In the genomic region with DNA sequence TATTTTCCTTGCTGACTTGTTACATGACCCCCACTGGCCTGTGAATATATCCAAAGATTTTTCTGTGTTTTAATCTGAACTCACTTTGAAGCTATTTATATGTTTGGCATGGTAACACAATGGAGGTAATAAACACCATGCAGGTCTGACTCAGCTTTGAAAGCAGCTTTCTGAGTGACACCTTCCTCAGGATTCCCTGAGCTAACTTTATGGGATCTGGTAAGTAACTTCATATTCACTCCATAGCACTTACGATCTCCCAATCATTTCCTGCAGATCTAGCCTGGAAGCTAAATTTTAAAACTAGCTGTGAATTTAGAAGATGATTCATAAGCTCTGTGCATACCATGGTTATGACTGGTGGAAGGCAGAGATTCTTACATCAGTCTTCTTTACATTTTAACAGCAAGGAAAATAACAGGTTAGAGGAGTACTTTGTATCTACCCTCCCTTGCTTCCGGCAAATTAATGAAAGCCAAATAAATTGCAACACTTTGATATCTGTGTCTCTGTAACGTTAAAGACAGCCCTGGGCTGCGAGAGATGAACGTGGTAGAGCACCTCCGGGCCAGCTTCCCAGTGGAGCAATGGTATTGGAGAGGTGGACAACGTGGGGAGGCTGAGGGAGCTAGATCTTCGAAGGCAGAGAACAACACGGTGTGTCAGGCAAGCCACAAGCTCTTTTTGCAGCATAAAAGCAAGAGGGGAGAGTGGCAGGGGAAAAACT, we compare ENCODE assay signal across 1 cellular context.
TF ChIP-seq lines count a peak whose summit lies in the region.

No MANE protein-coding gene starts in this region.

TF ChIP-seq in HepG2, 621 proteins besides CTCF, POLR2A, EP300 and RAD21 (continued from another document and continues in another):
- TF ChIP-seq IKZF4 (CRISPR knock-in tag; IDR thresholded peaks at IDR 0.05; ENCODE audit: borderline replicate concordance, low read depth, not compliant biosample characterization) (no peak), ZNF841 (CRISPR knock-in tag; IDR thresholded peaks at IDR 0.05; ENCODE audit: borderline replicate concordance) (no peak), ZSCAN12 (CRISPR knock-in tag; IDR thresholded peaks at IDR 0.05) (no peak), RARG (CRISPR knock-in tag; IDR thresholded peaks at IDR 0.05; ENCODE audit: low read depth) (no peak), ZNF720 (CRISPR knock-in tag; IDR thresholded peaks at IDR 0.05) (no peak), FOSL2 (CRISPR knock-in tag; IDR thresholded peaks at IDR 0.05) (peak; percentile 91), HOXA5 (CRISPR knock-in tag; IDR thresholded peaks at IDR 0.05) (no peak; the same call in 1 of the 2 replicates), ZNF556 (CRISPR knock-in tag; IDR thresholded peaks at IDR 0.05; ENCODE audit: borderline replicate concordance) (no peak), ASH2L (IDR thresholded peaks at IDR 0.05; ENCODE audit: insufficient read length, low read depth, low read length) (no peak), ZNF138 (CRISPR knock-in tag; IDR thresholded peaks at IDR 0.05; ENCODE audit: low read depth) (no peak), ZNF44 (CRISPR knock-in tag; IDR thresholded peaks at IDR 0.05) (no peak), NFYC (CRISPR knock-in tag; IDR thresholded peaks at IDR 0.05) (no peak), ZNF564 (CRISPR knock-in tag; IDR thresholded peaks at IDR 0.05) (no peak), ZNF225 (CRISPR knock-in tag; IDR thresholded peaks at IDR 0.05) (no peak), ESRRA (CRISPR knock-in tag; IDR thresholded peaks at IDR 0.05; ENCODE audit: low read depth) (no peak), RBAK (CRISPR knock-in tag; IDR thresholded peaks at IDR 0.05) (no peak), ZNF678 (CRISPR knock-in tag; IDR thresholded peaks at IDR 0.05) (no peak), SNAPC2 (CRISPR knock-in tag; IDR thresholded peaks at IDR 0.05) (peak; percentile 62; the same call in 1 of the 2 replicates), HMG20B (CRISPR knock-in tag; conservative IDR thresholded peaks at IDR 0.05) (no peak), ZSCAN29 (CRISPR knock-in tag; conservative IDR thresholded peaks at IDR 0.05) (no peak), HNRNPH1 (optimal IDR thresholded peaks at IDR 0.05; ENCODE audit: low read depth, low read length) (no peak), RFX3 (CRISPR knock-in tag; IDR thresholded peaks at IDR 0.05) (no peak), ZNF253 (CRISPR knock-in tag; IDR thresholded peaks at IDR 0.05; ENCODE audit: borderline replicate concordance) (no peak), ZNF30 (CRISPR knock-in tag; IDR thresholded peaks at IDR 0.05) (no peak), ARNT2 (CRISPR knock-in tag; IDR thresholded peaks at IDR 0.05; ENCODE audit: low read depth) (peak; percentile 59; the same call in 1 of the 2 replicates), CENPT (CRISPR knock-in tag; IDR thresholded peaks at IDR 0.05; ENCODE audit: low read depth) (no peak), GTF2F1 (IDR thresholded peaks at IDR 0.05; ENCODE audit: low read length) (no peak), FOXP1 (IDR thresholded peaks at IDR 0.05) (no peak), FOXP1 (CRISPR knock-in tag; IDR thresholded peaks at IDR 0.05) (peak; percentile 43), ZNF781 (CRISPR knock-in tag; IDR thresholded peaks at IDR 0.05; ENCODE audit: borderline replicate concordance, not compliant biosample characterization) (no peak), ZNF335 (CRISPR knock-in tag; IDR thresholded peaks at IDR 0.05) (no peak), ZNF549 (CRISPR knock-in tag; IDR thresholded peaks at IDR 0.05) (no peak), ZNF33A (CRISPR knock-in tag; IDR thresholded peaks at IDR 0.05; ENCODE audit: borderline replicate concordance) (no peak), ZNF660 (CRISPR knock-in tag; IDR thresholded peaks at IDR 0.05; ENCODE audit: borderline replicate concordance, low read depth) (no peak)
- TF ChIP-seq, protein P1, sequence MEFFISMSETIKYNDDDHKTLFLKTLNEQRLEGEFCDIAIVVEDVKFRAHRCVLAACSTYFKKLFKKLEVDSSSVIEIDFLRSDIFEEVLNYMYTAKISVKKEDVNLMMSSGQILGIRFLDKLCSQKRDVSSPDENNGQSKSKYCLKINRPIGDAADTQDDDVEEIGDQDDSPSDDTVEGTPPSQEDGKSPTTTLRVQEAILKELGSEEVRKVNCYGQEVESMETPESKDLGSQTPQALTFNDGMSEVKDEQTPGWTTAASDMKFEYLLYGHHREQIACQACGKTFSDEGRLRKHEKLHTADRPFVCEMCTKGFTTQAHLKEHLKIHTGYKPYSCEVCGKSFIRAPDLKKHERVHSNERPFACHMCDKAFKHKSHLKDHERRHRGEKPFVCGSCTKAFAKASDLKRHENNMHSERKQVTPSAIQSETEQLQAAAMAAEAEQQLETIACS (CRISPR knock-in tag; IDR thresholded peaks at IDR 0.05), result no peak
- TF ChIP-seq, protein P2, sequence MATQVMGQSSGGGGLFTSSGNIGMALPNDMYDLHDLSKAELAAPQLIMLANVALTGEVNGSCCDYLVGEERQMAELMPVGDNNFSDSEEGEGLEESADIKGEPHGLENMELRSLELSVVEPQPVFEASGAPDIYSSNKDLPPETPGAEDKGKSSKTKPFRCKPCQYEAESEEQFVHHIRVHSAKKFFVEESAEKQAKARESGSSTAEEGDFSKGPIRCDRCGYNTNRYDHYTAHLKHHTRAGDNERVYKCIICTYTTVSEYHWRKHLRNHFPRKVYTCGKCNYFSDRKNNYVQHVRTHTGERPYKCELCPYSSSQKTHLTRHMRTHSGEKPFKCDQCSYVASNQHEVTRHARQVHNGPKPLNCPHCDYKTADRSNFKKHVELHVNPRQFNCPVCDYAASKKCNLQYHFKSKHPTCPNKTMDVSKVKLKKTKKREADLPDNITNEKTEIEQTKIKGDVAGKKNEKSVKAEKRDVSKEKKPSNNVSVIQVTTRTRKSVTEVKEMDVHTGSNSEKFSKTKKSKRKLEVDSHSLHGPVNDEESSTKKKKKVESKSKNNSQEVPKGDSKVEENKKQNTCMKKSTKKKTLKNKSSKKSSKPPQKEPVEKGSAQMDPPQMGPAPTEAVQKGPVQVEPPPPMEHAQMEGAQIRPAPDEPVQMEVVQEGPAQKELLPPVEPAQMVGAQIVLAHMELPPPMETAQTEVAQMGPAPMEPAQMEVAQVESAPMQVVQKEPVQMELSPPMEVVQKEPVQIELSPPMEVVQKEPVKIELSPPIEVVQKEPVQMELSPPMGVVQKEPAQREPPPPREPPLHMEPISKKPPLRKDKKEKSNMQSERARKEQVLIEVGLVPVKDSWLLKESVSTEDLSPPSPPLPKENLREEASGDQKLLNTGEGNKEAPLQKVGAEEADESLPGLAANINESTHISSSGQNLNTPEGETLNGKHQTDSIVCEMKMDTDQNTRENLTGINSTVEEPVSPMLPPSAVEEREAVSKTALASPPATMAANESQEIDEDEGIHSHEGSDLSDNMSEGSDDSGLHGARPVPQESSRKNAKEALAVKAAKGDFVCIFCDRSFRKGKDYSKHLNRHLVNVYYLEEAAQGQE (IDR thresholded peaks at IDR 0.05; ENCODE audit: borderline replicate concordance in 1 of 2, low read depth in 1 of 2, low read length in 2 of 2), result no peak
- TF ChIP-seq, protein P3, sequence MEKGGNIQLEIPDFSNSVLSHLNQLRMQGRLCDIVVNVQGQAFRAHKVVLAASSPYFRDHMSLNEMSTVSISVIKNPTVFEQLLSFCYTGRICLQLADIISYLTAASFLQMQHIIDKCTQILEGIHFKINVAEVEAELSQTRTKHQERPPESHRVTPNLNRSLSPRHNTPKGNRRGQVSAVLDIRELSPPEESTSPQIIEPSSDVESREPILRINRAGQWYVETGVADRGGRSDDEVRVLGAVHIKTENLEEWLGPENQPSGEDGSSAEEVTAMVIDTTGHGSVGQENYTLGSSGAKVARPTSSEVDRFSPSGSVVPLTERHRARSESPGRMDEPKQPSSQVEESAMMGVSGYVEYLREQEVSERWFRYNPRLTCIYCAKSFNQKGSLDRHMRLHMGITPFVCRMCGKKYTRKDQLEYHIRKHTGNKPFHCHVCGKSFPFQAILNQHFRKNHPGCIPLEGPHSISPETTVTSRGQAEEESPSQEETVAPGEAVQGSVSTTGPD (CRISPR knock-in tag; IDR thresholded peaks at IDR 0.05), result no peak
- TF ChIP-seq, protein P4, sequence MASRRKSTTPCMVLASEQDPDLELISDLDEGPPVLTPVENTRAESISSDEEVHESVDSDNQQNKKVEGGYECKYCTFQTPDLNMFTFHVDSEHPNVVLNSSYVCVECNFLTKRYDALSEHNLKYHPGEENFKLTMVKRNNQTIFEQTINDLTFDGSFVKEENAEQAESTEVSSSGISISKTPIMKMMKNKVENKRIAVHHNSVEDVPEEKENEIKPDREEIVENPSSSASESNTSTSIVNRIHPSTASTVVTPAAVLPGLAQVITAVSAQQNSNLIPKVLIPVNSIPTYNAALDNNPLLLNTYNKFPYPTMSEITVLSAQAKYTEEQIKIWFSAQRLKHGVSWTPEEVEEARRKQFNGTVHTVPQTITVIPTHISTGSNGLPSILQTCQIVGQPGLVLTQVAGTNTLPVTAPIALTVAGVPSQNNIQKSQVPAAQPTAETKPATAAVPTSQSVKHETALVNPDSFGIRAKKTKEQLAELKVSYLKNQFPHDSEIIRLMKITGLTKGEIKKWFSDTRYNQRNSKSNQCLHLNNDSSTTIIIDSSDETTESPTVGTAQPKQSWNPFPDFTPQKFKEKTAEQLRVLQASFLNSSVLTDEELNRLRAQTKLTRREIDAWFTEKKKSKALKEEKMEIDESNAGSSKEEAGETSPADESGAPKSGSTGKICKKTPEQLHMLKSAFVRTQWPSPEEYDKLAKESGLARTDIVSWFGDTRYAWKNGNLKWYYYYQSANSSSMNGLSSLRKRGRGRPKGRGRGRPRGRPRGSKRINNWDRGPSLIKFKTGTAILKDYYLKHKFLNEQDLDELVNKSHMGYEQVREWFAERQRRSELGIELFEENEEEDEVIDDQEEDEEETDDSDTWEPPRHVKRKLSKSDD (CRISPR knock-in tag; IDR thresholded peaks at IDR 0.05; ENCODE audit: low read depth), result no peak
- TF ChIP-seq, protein P5, sequence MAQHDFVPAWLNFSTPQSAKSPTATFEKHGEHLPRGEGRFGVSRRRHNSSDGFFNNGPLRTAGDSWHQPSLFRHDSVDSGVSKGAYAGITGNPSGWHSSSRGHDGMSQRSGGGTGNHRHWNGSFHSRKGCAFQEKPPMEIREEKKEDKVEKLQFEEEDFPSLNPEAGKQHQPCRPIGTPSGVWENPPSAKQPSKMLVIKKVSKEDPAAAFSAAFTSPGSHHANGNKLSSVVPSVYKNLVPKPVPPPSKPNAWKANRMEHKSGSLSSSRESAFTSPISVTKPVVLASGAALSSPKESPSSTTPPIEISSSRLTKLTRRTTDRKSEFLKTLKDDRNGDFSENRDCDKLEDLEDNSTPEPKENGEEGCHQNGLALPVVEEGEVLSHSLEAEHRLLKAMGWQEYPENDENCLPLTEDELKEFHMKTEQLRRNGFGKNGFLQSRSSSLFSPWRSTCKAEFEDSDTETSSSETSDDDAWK (CRISPR knock-in tag; IDR thresholded peaks at IDR 0.05), result no peak
- TF ChIP-seq, protein P6, sequence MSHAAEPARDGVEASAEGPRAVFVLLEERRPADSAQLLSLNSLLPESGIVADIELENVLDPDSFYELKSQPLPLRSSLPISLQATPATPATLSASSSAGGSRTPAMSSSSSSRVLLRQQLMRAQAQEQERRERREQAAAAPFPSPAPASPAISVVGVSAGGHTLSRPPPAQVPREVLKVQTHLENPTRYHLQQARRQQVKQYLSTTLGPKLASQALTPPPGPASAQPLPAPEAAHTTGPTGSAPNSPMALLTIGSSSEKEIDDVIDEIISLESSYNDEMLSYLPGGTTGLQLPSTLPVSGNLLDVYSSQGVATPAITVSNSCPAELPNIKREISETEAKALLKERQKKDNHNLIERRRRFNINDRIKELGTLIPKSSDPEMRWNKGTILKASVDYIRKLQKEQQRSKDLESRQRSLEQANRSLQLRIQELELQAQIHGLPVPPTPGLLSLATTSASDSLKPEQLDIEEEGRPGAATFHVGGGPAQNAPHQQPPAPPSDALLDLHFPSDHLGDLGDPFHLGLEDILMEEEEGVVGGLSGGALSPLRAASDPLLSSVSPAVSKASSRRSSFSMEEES (CRISPR knock-in tag; IDR thresholded peaks at IDR 0.05), result peak; percentile 48; the same call in 1 of the 2 replicates
- TF ChIP-seq, protein P7, sequence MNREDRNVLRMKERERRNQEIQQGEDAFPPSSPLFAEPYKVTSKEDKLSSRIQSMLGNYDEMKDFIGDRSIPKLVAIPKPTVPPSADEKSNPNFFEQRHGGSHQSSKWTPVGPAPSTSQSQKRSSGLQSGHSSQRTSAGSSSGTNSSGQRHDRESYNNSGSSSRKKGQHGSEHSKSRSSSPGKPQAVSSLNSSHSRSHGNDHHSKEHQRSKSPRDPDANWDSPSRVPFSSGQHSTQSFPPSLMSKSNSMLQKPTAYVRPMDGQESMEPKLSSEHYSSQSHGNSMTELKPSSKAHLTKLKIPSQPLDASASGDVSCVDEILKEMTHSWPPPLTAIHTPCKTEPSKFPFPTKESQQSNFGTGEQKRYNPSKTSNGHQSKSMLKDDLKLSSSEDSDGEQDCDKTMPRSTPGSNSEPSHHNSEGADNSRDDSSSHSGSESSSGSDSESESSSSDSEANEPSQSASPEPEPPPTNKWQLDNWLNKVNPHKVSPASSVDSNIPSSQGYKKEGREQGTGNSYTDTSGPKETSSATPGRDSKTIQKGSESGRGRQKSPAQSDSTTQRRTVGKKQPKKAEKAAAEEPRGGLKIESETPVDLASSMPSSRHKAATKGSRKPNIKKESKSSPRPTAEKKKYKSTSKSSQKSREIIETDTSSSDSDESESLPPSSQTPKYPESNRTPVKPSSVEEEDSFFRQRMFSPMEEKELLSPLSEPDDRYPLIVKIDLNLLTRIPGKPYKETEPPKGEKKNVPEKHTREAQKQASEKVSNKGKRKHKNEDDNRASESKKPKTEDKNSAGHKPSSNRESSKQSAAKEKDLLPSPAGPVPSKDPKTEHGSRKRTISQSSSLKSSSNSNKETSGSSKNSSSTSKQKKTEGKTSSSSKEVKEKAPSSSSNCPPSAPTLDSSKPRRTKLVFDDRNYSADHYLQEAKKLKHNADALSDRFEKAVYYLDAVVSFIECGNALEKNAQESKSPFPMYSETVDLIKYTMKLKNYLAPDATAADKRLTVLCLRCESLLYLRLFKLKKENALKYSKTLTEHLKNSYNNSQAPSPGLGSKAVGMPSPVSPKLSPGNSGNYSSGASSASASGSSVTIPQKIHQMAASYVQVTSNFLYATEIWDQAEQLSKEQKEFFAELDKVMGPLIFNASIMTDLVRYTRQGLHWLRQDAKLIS (CRISPR knock-in tag; IDR thresholded peaks at IDR 0.05), result no peak; the same call in 1 of the 2 replicates
- TF ChIP-seq, protein P8, sequence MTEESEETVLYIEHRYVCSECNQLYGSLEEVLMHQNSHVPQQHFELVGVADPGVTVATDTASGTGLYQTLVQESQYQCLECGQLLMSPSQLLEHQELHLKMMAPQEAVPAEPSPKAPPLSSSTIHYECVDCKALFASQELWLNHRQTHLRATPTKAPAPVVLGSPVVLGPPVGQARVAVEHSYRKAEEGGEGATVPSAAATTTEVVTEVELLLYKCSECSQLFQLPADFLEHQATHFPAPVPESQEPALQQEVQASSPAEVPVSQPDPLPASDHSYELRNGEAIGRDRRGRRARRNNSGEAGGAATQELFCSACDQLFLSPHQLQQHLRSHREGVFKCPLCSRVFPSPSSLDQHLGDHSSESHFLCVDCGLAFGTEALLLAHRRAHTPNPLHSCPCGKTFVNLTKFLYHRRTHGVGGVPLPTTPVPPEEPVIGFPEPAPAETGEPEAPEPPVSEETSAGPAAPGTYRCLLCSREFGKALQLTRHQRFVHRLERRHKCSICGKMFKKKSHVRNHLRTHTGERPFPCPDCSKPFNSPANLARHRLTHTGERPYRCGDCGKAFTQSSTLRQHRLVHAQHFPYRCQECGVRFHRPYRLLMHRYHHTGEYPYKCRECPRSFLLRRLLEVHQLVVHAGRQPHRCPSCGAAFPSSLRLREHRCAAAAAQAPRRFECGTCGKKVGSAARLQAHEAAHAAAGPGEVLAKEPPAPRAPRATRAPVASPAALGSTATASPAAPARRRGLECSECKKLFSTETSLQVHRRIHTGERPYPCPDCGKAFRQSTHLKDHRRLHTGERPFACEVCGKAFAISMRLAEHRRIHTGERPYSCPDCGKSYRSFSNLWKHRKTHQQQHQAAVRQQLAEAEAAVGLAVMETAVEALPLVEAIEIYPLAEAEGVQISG (CRISPR knock-in tag; IDR thresholded peaks at IDR 0.05), result no peak
